11 cellular contexts compared by ENCODE assay signal in genomic region chr3:15324335-15324734, GRCh38. TPM values are rescaled to one million over a fixed set of nuclear protein-coding genes. Genes with fewer than 3 reads are reported as not detected.
DNase-seq lines count a peak whose midpoint lies in the region; ATAC-seq, FAIRE-seq and TF ChIP-seq lines count a peak whose summit lies in the region.
"Had no signal": no experiment of that assay in that cellular context is flagged by ENCODE, and none has a peak within 500 bp of the region (broad histone marks: within the 10 kb centered on the region; RNA-seq: fewer than 3 reads in every experiment).

No MANE protein-coding gene starts in this region.

- H3K9me3 Mint-ChIP-seq in CD4-positive, alpha-beta memory T cell = no peaks in the 10 kb centered on the region

- H3K9me3 ChIP-seq in CD4-positive, alpha-beta memory T cell (ENCODE audit: control insufficient read depth in 1 of 2, low read length in 2 of 2) = no peaks in the 10 kb centered on the region
- no peaks in the 10 kb centered on the region for H3K9me3 ChIP-seq in adipocyte (ENCODE audit: control insufficient read depth, low read length)
- H3K9me3 ChIP-seq in heart right ventricle = no peaks in the 10 kb centered on the region
- H3K9me3 ChIP-seq in psoas muscle = no peaks in the 10 kb centered on the region

- H3K9ac ChIP-seq in adipocyte (ENCODE audit: low read length) = peak overlapping the region; percentile 73

- no peak overlapping the region for H3K27ac ChIP-seq in CD4-positive, alpha-beta memory T cell (ENCODE audit: low read depth, low read length)
- H3K27ac ChIP-seq in heart right ventricle (peak overlapping the region in 5 of 10 donors; percentile 26 to 53 (median 36)), psoas muscle (peak overlapping the region; percentile 52)

- FAIRE-seq in urothelium cell line (lab: Jason Lieb, UNC) = no peak

- peaks cover 31% of the 10 kb centered on the region for H3K36me3 ChIP-seq in CD4-positive, alpha-beta memory T cell (ENCODE audit: insufficient read depth, low read length)
- H3K36me3 ChIP-seq in adipocyte (ENCODE audit: control insufficient read depth, insufficient read depth, low read length, severe bottlenecking) (no peaks in the 10 kb centered on the region), heart right ventricle (peaks cover 0 to 36% (median 0%) of the 10 kb centered on the region in 9 donors), psoas muscle (ENCODE audit: insufficient read depth in 1 of 2, low read depth in 1 of 2) (no peaks in the 10 kb centered on the region)

- H3K36me3 Mint-ChIP-seq in CD4-positive, alpha-beta memory T cell = peaks cover 44 to 77% of the 10 kb centered on the region in 2 donors

- POLR2A ChIA-PET in CD4-positive, alpha-beta memory T cell (lab: Charles Lee; ENCODE audit: partially characterized antibody) = interaction anchor here (0.7 to 1.9 kb wide), 5 partner anchors 8 to 55 kb away, joined by 4 to 7 read pairs (median 4); partner anchors contain the start of gene SH3BP5

- H3K27me3 Mint-ChIP-seq in CD4-positive, alpha-beta memory T cell = no peaks in the 10 kb centered on the region

- peak overlapping the region in 5 of 7 donors; percentile 46 to 90 (median 62) for H3K27ac Mint-ChIP-seq in CD4-positive, alpha-beta memory T cell

- TF ChIP-seq CTCF in heart right ventricle (IDR thresholded peaks at IDR 0.05) = no peak
- TF ChIP-seq CTCF in psoas muscle (IDR thresholded peaks at IDR 0.05) = no peak

- ATAC-seq in heart right ventricle = peak in 7 of 8 donors; percentile 8 to 47 (median 16)
- no peak for ATAC-seq in psoas muscle

- H3K4me3 Mint-ChIP-seq in CD4-positive, alpha-beta memory T cell = peak overlapping the region in 4 of 8 donors; percentile 4 to 54 (median 43)

- H3K27me3 ChIP-seq in CD4-positive, alpha-beta memory T cell (ENCODE audit: insufficient read depth, low read length) = no peaks in the 10 kb centered on the region
- no peaks in the 10 kb centered on the region for H3K27me3 ChIP-seq in adipocyte (replicated peaks; ENCODE audit: control insufficient read depth, insufficient read depth, low read length)
- H3K27me3 ChIP-seq in heart right ventricle = no peaks in the 10 kb centered on the region
- H3K27me3 ChIP-seq in psoas muscle (ENCODE audit: insufficient read depth in 3 of 3, low read length in 2 of 3) = no peaks in the 10 kb centered on the region

- H3K4me1 Mint-ChIP-seq in CD4-positive, alpha-beta memory T cell = peaks cover 67 to 96% (median 79%) of the 10 kb centered on the region in 4 donors

- CTCF ChIA-PET in CD4-positive, alpha-beta memory T cell (lab: Charles Lee; ENCODE audit: partially characterized antibody) = interaction anchor here (0.6 to 3.7 kb wide), 9 partner anchors 9 to 122 kb away, joined by 3 to 38 read pairs (median 3); partner anchors contain the start of gene SH3BP5

- intact Hi-C loops in CD4-positive, alpha-beta memory T cell (cut with micrococcal nuclease) = no loop called here
- intact Hi-C loops in heart right ventricle (cut with DNase I) (no loop called here), psoas muscle (cut with DNase I) (no loop called here)

- 33 to 44% methylated on average over 7 of the region's 7 CpGs for WGBS in heart right ventricle, 2 donors
- WGBS in psoas muscle, 3 donors = 26 to 38% (median 31%) methylated on average over 7 of the region's 7 CpGs

- no peak for DNase-seq in CD4-positive, alpha-beta memory T cell
- DNase-seq in adipocyte (ENCODE audit: low read depth) (peak; percentile 33), heart right ventricle (peak; percentile 38 to 59), psoas muscle (peak in 1 of 2 donors; percentile 41), NCI-H1092 (lab: John Stamatoyannopoulos, UW) (no peak), urothelium cell line (ENCODE audit: low spot score) (no peak), NCI-H128 (lab: John Stamatoyannopoulos, UW; ENCODE audit: unreplicated experiment) (no peak)
- DNase-seq in stimulated activated CD4-positive, alpha-beta T cell treated with anti-CD3 and anti-CD28 coated beads, Interleukin-2, amount 100 ng/mL, for 24 hours = no peak
- DNase-seq: erythroblast, MV-4-11, NCI-H748 treated with DMSO at 0.1 percent for 48 hours had no signal

- peaks cover 89% of the 10 kb centered on the region for H3K4me1 ChIP-seq in CD4-positive, alpha-beta memory T cell (ENCODE audit: insufficient read depth, low read length)
- H3K4me1 ChIP-seq in adipocyte (ENCODE audit: control insufficient read depth, insufficient read depth, low read length) = peaks cover 78% of the 10 kb centered on the region
- H3K4me1 ChIP-seq in heart right ventricle = peaks cover 10 to 91% (median 74%) of the 10 kb centered on the region in 9 donors
- H3K4me1 ChIP-seq in psoas muscle = peaks cover 56% of the 10 kb centered on the region

- no peak overlapping the region for H3K4me3 ChIP-seq in CD4-positive, alpha-beta memory T cell (ENCODE audit: low read length in 2 of 2)
- H3K4me3 ChIP-seq in adipocyte (ENCODE audit: low read length) (peak overlapping the region; percentile 47), heart right ventricle (no peak overlapping the region), psoas muscle (no peak overlapping the region)

RNA-seq across cellular contexts. Expression of gene SH3BP5, which starts 8.1 kb away (rescaled TPM):
- total RNA-seq in CD4-positive, alpha-beta memory T cell = 10 to 100 TPM; 55.8 to 56.9 TPM
- 100 to 1,000 TPM in 1 of 2 donors, 10 to 100 TPM in 1; 48.2 to 118 TPM for polyA plus RNA-seq in CD4-positive, alpha-beta memory T cell
- 10 to 100 TPM in 4 of 10 donors, 1 to 10 TPM in 6; 6.7 to 22.4 (median 9.4) TPM for total RNA-seq in heart right ventricle
- polyA plus RNA-seq in heart right ventricle = 10 to 100 TPM in 1 of 2 donors, 1 to 10 TPM in 1; 9.9 to 11.4 TPM
- 10 to 100 TPM; 14.4 to 57.1 (median 23.6) TPM for total RNA-seq in psoas muscle
- polyA plus RNA-seq in psoas muscle = 10 to 100 TPM; 42.8 to 63.0 (median 59.2) TPM

Comparison
In these comparisons a context has a peak if more than half of its experiments do, and no peak if none do; other contexts are left out.
1. DNase-seq: peak in adipocyte (single experiment) and heart right ventricle (2 of 2); none in CD4-positive, alpha-beta memory T cell (0 of 5), NCI-H1092 (single experiment), urothelium cell line (single experiment), stimulated activated CD4-positive, alpha-beta T cell treated with anti-CD3 and anti-CD28 coated beads, Interleukin-2, amount 100 ng/mL, for 24 hours (0 of 2) and NCI-H128 (single experiment).
2. ATAC-seq: peak in heart right ventricle (7 of 8); none in psoas muscle (0 of 4).